ENCODE assay signal across 30 cellular contexts in the genomic region with DNA sequence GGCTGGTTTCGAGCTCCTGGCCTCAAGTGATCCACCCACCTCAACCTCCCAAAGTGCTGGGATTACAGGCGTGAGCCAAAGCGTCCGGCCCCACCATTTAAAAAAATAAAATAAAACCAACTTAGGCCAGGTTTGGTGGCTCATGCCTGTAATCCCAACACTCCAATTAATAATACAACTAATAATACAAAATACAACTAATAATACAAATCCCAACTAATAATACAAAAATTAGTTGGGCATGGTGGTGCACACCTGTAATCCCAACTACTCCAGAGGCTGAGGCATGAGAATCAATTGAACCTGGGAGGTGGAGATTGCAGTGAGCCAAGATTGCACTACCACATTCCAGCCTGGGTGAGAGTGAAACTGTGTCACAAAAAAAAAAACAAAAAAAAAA. TPM values are rescaled to one million over a fixed set of nuclear protein-coding genes. Genes with fewer than 3 reads are reported as not detected.
"Had no signal": no experiment of that assay in that cellular context is flagged by ENCODE, and none has a peak within 500 bp of the region (broad histone marks: within the 10 kb centered on the region; RNA-seq: fewer than 3 reads in every experiment).

No MANE protein-coding gene starts in this region.

- H3K9me3 Mint-ChIP-seq: activated CD4-positive, alpha-beta memory T cell treated with anti-CD3 and anti-CD28 coated beads for 36 hours; activated CD4-positive, alpha-beta T cell treated with anti-CD3 and anti-CD28 coated beads, Interleukin-2, amount 10 ng/mL, durations not matched to agents 24 days and 14 days; activated naive CD4-positive, alpha-beta T cell treated with anti-CD3 and anti-CD28 coated beads, Interleukin-2, amount 10 ng/mL, durations not matched to agents 7 days and 5 days; activated naive CD4-positive, alpha-beta T cell treated with anti-CD3 and anti-CD28 coated beads, Interleukin-2, amount 50 U/mL, for 72 hours; activated naive CD8-positive, alpha-beta T cell treated with anti-CD3 and anti-CD28 coated beads, Interleukin-2, amount 50 U/mL, for 24 hours; activated T-cell treated with anti-CD3 and anti-CD28 coated beads, Interleukin-2, amount 50 U/mL, for 24 hours; activated T-cell treated with anti-CD3 and anti-CD28 coated beads, Interleukin-2, amount 50 U/mL, for 72 hours had no signal

- H3K4me3 Mint-ChIP-seq: activated CD4-positive, alpha-beta memory T cell treated with anti-CD3 and anti-CD28 coated beads for 36 hours; activated CD4-positive, alpha-beta T cell treated with anti-CD3 and anti-CD28 coated beads for 36 hours; activated CD4-positive, alpha-beta T cell treated with anti-CD3 and anti-CD28 coated beads, Interleukin-2, amount 10 ng/mL, durations not matched to agents 24 days and 14 days; activated CD8-positive, alpha-beta T cell treated with anti-CD3 and anti-CD28 coated beads, Interleukin-2, amount 10 ng/mL, durations not matched to agents 7 days and 5 days; activated naive CD4-positive, alpha-beta T cell treated with anti-CD3 and anti-CD28 coated beads, Interleukin-2, amount 10 ng/mL, durations not matched to agents 7 days and 5 days; activated naive CD8-positive, alpha-beta T cell treated with anti-CD3 and anti-CD28 coated beads, Interleukin-2, amount 50 U/mL, for 24 hours; activated T-cell treated with anti-CD3 and anti-CD28 coated beads, Interleukin-2, amount 50 U/mL, for 24 hours; activated T-cell treated with anti-CD3 and anti-CD28 coated beads, Interleukin-2, amount 50 U/mL, for 72 hours had no signal

- H3K27me3 Mint-ChIP-seq: activated CD4-positive, alpha-beta memory T cell treated with anti-CD3 and anti-CD28 coated beads for 36 hours; activated CD4-positive, alpha-beta T cell treated with anti-CD3 and anti-CD28 coated beads for 36 hours; activated CD4-positive, alpha-beta T cell treated with anti-CD3 and anti-CD28 coated beads, Interleukin-2, amount 10 ng/mL, durations not matched to agents 24 days and 14 days; activated naive CD4-positive, alpha-beta T cell treated with anti-CD3 and anti-CD28 coated beads, Interleukin-2, amount 10 ng/mL, durations not matched to agents 7 days and 5 days; activated naive CD8-positive, alpha-beta T cell treated with anti-CD3 and anti-CD28 coated beads, Interleukin-2, amount 50 U/mL, for 24 hours; activated T-cell treated with anti-CD3 and anti-CD28 coated beads, Interleukin-2, amount 50 U/mL, for 24 hours had no signal

- H3K27ac Mint-ChIP-seq: activated CD4-positive, alpha-beta memory T cell treated with anti-CD3 and anti-CD28 coated beads for 36 hours; activated CD4-positive, alpha-beta T cell treated with anti-CD3 and anti-CD28 coated beads for 36 hours; activated CD4-positive, alpha-beta T cell treated with anti-CD3 and anti-CD28 coated beads, Interleukin-2, amount 10 ng/mL, durations not matched to agents 24 days and 14 days; activated CD8-positive, alpha-beta T cell treated with anti-CD3 and anti-CD28 coated beads, Interleukin-2, amount 10 ng/mL, durations not matched to agents 7 days and 5 days; activated naive CD4-positive, alpha-beta T cell treated with anti-CD3 and anti-CD28 coated beads, Interleukin-2, amount 10 ng/mL, durations not matched to agents 7 days and 5 days; activated naive CD4-positive, alpha-beta T cell treated with anti-CD3 and anti-CD28 coated beads, Interleukin-2, amount 50 U/mL, for 72 hours; activated naive CD8-positive, alpha-beta T cell treated with anti-CD3 and anti-CD28 coated beads, Interleukin-2, amount 50 U/mL, for 24 hours; activated T-cell treated with anti-CD3 and anti-CD28 coated beads, Interleukin-2, amount 50 U/mL, for 24 hours; activated T-cell treated with anti-CD3 and anti-CD28 coated beads, Interleukin-2, amount 50 U/mL, for 72 hours had no signal

- DNase-seq: activated CD4-positive, alpha-beta memory T cell treated with anti-CD3 and anti-CD28 coated beads for 36 hours; activated CD4-positive, alpha-beta T cell treated with anti-CD3 and anti-CD28 coated beads for 36 hours; activated CD4-positive, alpha-beta T cell treated with anti-CD3 and anti-CD28 coated beads, Interleukin-2, amount 10 ng/mL, durations not matched to agents 24 days and 14 days; activated CD4-positive, CD25-positive, alpha-beta regulatory T cell; activated CD4-positive, CD25-positive, alpha-beta regulatory T cell treated with anti-CD3 and anti-CD28 coated beads, Interleukin-2, amount 50 U/mL, for 72 hours; activated CD8-positive, alpha-beta memory T cell treated with anti-CD3 and anti-CD28 coated beads, Interleukin-2, amount 50 U/mL, for 48 hours; activated CD8-positive, alpha-beta T cell treated with anti-CD3 and anti-CD28 coated beads, Interleukin-2, amount 10 ng/mL, durations not matched to agents 7 days and 5 days; activated gamma-delta T cell; activated naive CD4-positive, alpha-beta T cell; activated naive CD4-positive, alpha-beta T cell treated with anti-CD3 and anti-CD28 coated beads, Interleukin-2, amount 10 ng/mL, durations not matched to agents 7 days and 5 days; activated naive CD8-positive, alpha-beta T cell treated with anti-CD3 and anti-CD28 coated beads, Interleukin-2, amount 50 U/mL, for 24 hours; activated T-cell treated with anti-CD3 and anti-CD28 coated beads for 4 hours; activated T-cell treated with anti-CD3 and anti-CD28 coated beads, Interleukin-2, amount 50 U/mL, for 24 hours; activated T-cell treated with anti-CD3 and anti-CD28 coated beads, Interleukin-2, amount 50 U/mL, for 72 hours; adrenal gland; amygdala; aorta; body of pancreas; caudate nucleus; cortex of kidney; dermis blood vessel endothelial cell; effector CD4-positive, alpha-beta T cell; esophagus squamous epithelium; foreskin melanocyte; T-helper 2 cell had no signal

- ATAC-seq: activated CD4-positive, alpha-beta T cell treated with anti-CD3 and anti-CD28 coated beads for 36 hours; activated CD8-positive, alpha-beta T cell treated with anti-CD3 and anti-CD28 coated beads, Interleukin-2, amount 10 ng/mL, durations not matched to agents 7 days and 5 days; activated naive CD4-positive, alpha-beta T cell treated with anti-CD3 and anti-CD28 coated beads, Interleukin-2, amount 50 U/mL, for 72 hours; activated naive CD8-positive, alpha-beta T cell treated with anti-CD3 and anti-CD28 coated beads, Interleukin-2, amount 50 U/mL, for 24 hours; activated T-cell treated with anti-CD3 and anti-CD28 coated beads, Interleukin-2, amount 50 U/mL, for 72 hours; body of pancreas; gastroesophageal sphincter had no signal

RNA-seq across cellular contexts. Expression of a gene that starts 32.9 kb away (rescaled TPM):
- total RNA-seq: activated CD4-positive, alpha-beta memory T cell treated with anti-CD3 and anti-CD28 coated beads for 36 hours; activated CD4-positive, alpha-beta T cell treated with anti-CD3 and anti-CD28 coated beads for 36 hours; activated CD4-positive, alpha-beta T cell treated with anti-CD3 and anti-CD28 coated beads, Interleukin-2, amount 10 ng/mL, durations not matched to agents 24 days and 14 days; activated CD8-positive, alpha-beta T cell treated with anti-CD3 and anti-CD28 coated beads, Interleukin-2, amount 10 ng/mL, durations not matched to agents 7 days and 5 days; activated naive CD4-positive, alpha-beta T cell treated with anti-CD3 and anti-CD28 coated beads, Interleukin-2, amount 50 U/mL, for 72 hours; activated T-cell treated with anti-CD3 and anti-CD28 coated beads, Interleukin-2, amount 50 U/mL, for 72 hours; dermis blood vessel endothelial cell; endothelial cell of umbilical vein; esophagus squamous epithelium; glomerular endothelial cell; T-helper 1 cell treated with Interleukin-12 subunit alpha and Interleukin-12 subunit beta and Interleukin-4 antibody, amounts not matched to agents 30 ng/mL and 1 ng/mL, for 36 hours had no signal
- polyA plus RNA-seq: endothelial cell of umbilical vein had no signal
